Comparison of ENCODE assay signal across 20 cellular contexts in the genomic region with DNA sequence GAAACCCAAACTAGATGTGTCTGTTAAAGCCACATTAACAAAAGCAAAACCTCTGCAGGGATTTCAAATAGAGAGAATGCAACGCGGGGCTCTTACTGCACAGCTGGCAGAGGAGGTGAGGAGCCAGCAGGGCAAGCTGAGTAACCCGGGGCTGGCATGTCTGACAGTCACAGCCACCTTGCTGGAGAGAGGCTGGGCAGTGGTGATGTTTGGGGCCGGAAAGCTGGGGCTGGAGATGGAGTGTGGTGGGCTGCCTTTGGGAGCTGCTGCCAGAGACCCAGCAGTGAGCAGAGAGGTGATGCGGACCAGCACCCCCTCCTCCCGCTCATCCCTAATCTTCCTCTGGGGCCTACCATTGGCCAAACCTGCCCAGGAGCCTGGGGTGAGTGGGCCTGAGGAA.
DNase-seq lines count a peak whose midpoint lies in the region; ATAC-seq, FAIRE-seq and TF ChIP-seq lines count a peak whose summit lies in the region.
"Had no signal": no experiment of that assay in that cellular context is flagged by ENCODE, and none has a peak within 500 bp of the region (broad histone marks: within the 10 kb centered on the region; RNA-seq: fewer than 3 reads in every experiment).

No MANE protein-coding gene starts in this region.

- TF ChIP-seq CTCF in H1 (IDR thresholded peaks at IDR 0.05; ENCODE audit: control extremely low read depth in 1 of 3, insufficient read depth in 1 of 3, low read depth in 1 of 3, low read length in 3 of 3) = no peak
- TF ChIP-seq CTCF in neural progenitor cell (IDR thresholded peaks at IDR 0.05) = no peak
- TF ChIP-seq CTCF in osteocyte (IDR thresholded peaks at IDR 0.05) = no peak

- H3K27ac ChIP-seq in H1 (ENCODE audit: low read depth, low read length) (no peak overlapping the region), neural progenitor cell (no peak overlapping the region)

- H3F3A ChIP-seq in neural progenitor cell (ENCODE audit: low read depth) = no peaks in the 10 kb centered on the region

- H2AFZ ChIP-seq in H1 (ENCODE audit: low read length) (no peak overlapping the region), neural progenitor cell (replicated peaks) (no peak overlapping the region)

- H2BK5ac ChIP-seq in H1 (ENCODE audit: low read depth, low read length) = no peak overlapping the region

- H3K9me3 Mint-ChIP-seq in neural progenitor cell (peaks cover 30% of the 10 kb centered on the region), osteocyte (ENCODE audit: unreplicated experiment) (peaks cover 5% of the 10 kb centered on the region)

- no peak overlapping the region for H4K91ac ChIP-seq in H1 (replicated peaks; ENCODE audit: insufficient read length, low read length)

- 0 out of 2 replicates have a peak overlapping the region, but pooled peaks have one; percentile 10 for H2BK20ac ChIP-seq in H1 (ENCODE audit: low read length)

- CTCF ChIA-PET in H1 (lab: Charles Lee; ENCODE audit: partially characterized antibody) = interaction anchor here (0.8 to 1.5 kb wide), 2 partner anchors 14 to 32 kb away, joined by 3 to 9 read pairs; no protein-coding TSS in a partner anchor

- H3K4me1 Mint-ChIP-seq in neural progenitor cell (peaks cover 20% of the 10 kb centered on the region), osteocyte (ENCODE audit: unreplicated experiment) (peaks cover 9% of the 10 kb centered on the region)
- H3K4me1 Mint-ChIP-seq: CD4-positive, alpha-beta memory T cell had no signal

- H3K79me1 ChIP-seq in H1 (ENCODE audit: low read depth, low read length) = no peaks in the 10 kb centered on the region

- H3K14ac ChIP-seq in H1 (ENCODE audit: insufficient read length) = no peak overlapping the region

- ATAC-seq in HG03442 (IDR thresholded peaks at IDR 0.05; ENCODE audit: unreplicated experiment) = no peak
- no peak for ATAC-seq in GM21515 (IDR thresholded peaks at IDR 0.05; ENCODE audit: unreplicated experiment)

- H2BK12ac ChIP-seq in H1 (ENCODE audit: low read depth, low read length) = no peak overlapping the region

- no peak for TF ChIP-seq RAD21 in H1 (IDR thresholded peaks at IDR 0.05 in 1 of 2, conservative IDR thresholded peaks at IDR 0.05 in 1 of 2; ENCODE audit: low read depth in 2 of 2, low read length in 2 of 2)

- no peak overlapping the region for H4K5ac ChIP-seq in H1 (ENCODE audit: insufficient read length, low read depth, low read length)

- POLR2A ChIA-PET in H1 (lab: Charles Lee; ENCODE audit: partially characterized antibody) = interaction anchor here (1.3 kb wide), 1 partner anchor 10 kb away, joined by 3 read pairs; no protein-coding TSS in a partner anchor

- H3K27me3 Mint-ChIP-seq in neural progenitor cell (ENCODE audit: insufficient read depth, low read depth) (peaks cover 7% of the 10 kb centered on the region), osteocyte (ENCODE audit: unreplicated experiment) (no peaks in the 10 kb centered on the region)

- no peaks in the 10 kb centered on the region for H3K23me2 ChIP-seq in H1 (ENCODE audit: low read depth, low read length)

- H3K9me3 ChIP-seq in H1 (ENCODE audit: insufficient read depth in 2 of 2, low read depth in 1 of 2, low read length in 1 of 2) = peaks cover 17 to 24% of the 10 kb centered on the region in 2 experiments
- H3K9me3 ChIP-seq in neural progenitor cell (ENCODE audit: low read depth) = peaks cover 8% of the 10 kb centered on the region

- no peak overlapping the region for H2BK120ac ChIP-seq in H1 (replicated peaks; ENCODE audit: low read depth, low read length)

- H3K4me2 ChIP-seq in H1 (ENCODE audit: insufficient read depth in 1 of 2, low read depth in 2 of 2, low read length in 2 of 2) (no peak overlapping the region), neural progenitor cell (no peak overlapping the region)

- no peak for TF ChIP-seq POLR2A in H1 (IDR thresholded peaks at IDR 0.05; ENCODE audit: control extremely low read depth in 1 of 2, low read depth in 2 of 2, low read length in 2 of 2)

- 82% methylated on average over 6 of the region's 6 CpGs; no CpG with 5 or more reads in 1 of the 2 experiments for WGBS in H1 (ENCODE audit: extremely low coverage in 1 of 2, insufficient coverage in 1 of 2, insufficient read length in 1 of 2, insufficient replicate concordance in 2 of 2, low coverage in 1 of 2, low lambda C conversion rate in 2 of 2, missing lambda C conversion rate in 1 of 2), 2 experiments

- no peak overlapping the region for H3K56ac ChIP-seq in H1 (replicated peaks; ENCODE audit: insufficient read length, low read depth, low read length)

- peak overlapping the region; percentile 70; the same call in 1 of the 2 replicates for H4K8ac ChIP-seq in H1 (ENCODE audit: extremely low read depth, insufficient read depth, low read length)

- H3K4me3 ChIP-seq in H1 (ENCODE audit: extremely low read depth in 1 of 4, insufficient read depth in 2 of 4, low read depth in 3 of 4, low read length in 4 of 4) (no peak overlapping the region), neural progenitor cell (no peak overlapping the region)

- H3K4me3 Mint-ChIP-seq in neural progenitor cell (no peak overlapping the region), osteocyte (ENCODE audit: unreplicated experiment) (no peak overlapping the region)
- H3K4me3 Mint-ChIP-seq: CD4-positive, alpha-beta memory T cell had no signal

- H3K4me1 ChIP-seq in H1 (replicated peaks in 1 of 4; ENCODE audit: control insufficient read depth in 3 of 4, insufficient read depth in 4 of 4, low read length in 3 of 4) (no peaks in the 10 kb centered on the region; a peak in 1 of 7 replicates), neural progenitor cell (no peaks in the 10 kb centered on the region)

- H3K18ac ChIP-seq in H1 (ENCODE audit: extremely low read depth, low read length) = no peak overlapping the region

- FAIRE-seq in H1 (lab: Jason Lieb, UNC) = no peak
- FAIRE-seq: GM12891, GM18507 had no signal

- no peak overlapping the region for H2BK15ac ChIP-seq in H1 (ENCODE audit: low read length)

- H3K36me3 Mint-ChIP-seq in neural progenitor cell (peaks cover 6% of the 10 kb centered on the region), osteocyte (ENCODE audit: unreplicated experiment) (peaks cover 3% of the 10 kb centered on the region)

- H3K36me3 ChIP-seq in H1 (ENCODE audit: control insufficient read depth in 2 of 4, insufficient read depth in 4 of 4, low read length in 3 of 4) (no peaks in the 10 kb centered on the region), neural progenitor cell (no peaks in the 10 kb centered on the region)

- peak overlapping the region; percentile 54 for H3K27ac Mint-ChIP-seq in neural progenitor cell
- H3K27ac Mint-ChIP-seq in osteocyte (ENCODE audit: unreplicated experiment) = no peak overlapping the region

- no peak overlapping the region for H3K4ac ChIP-seq in H1 (replicated peaks; ENCODE audit: insufficient read length, low read depth, low read length)

- no peak overlapping the region for H2AK5ac ChIP-seq in H1 (ENCODE audit: low read depth, low read length)

- H3K79me2 ChIP-seq in H1 (ENCODE audit: control insufficient read depth in 1 of 2, insufficient read depth in 2 of 2, low read length in 2 of 2) (no peaks in the 10 kb centered on the region), neural progenitor cell (ENCODE audit: low read depth) (no peaks in the 10 kb centered on the region)

- DNase-seq in ecto neural progenitor cell (ENCODE audit: low spot score) (peak; percentile 28), H1 (ENCODE audit: low read depth in 1 of 2, low spot score in 2 of 2) (no peak), neural progenitor cell (ENCODE audit: low spot score) (no peak), osteocyte (ENCODE audit: extremely low spot score, unreplicated experiment) (peak; percentile 66), NCI-H2196 treated with DMSO at 0.1 percent for 48 hours (lab: John Stamatoyannopoulos, UW; ENCODE audit: unreplicated experiment) (no peak), NCI-H526 (lab: John Stamatoyannopoulos, UW) (no peak)
- DNase-seq: C1 segment of cervical spinal cord; Calu3; CD4-positive, alpha-beta memory T cell; COR-L47; DMS53; DMS79 treated with DMSO at 0.1 percent for 48 hours; GF-D8; GOT3; H7; HCEC 1CT had no signal

- no peaks in the 10 kb centered on the region for H3K27me3 ChIP-seq in H1 (replicated peaks in 1 of 4; ENCODE audit: control insufficient read depth in 3 of 4, extremely low read depth in 1 of 4, insufficient read depth in 3 of 4, low read length in 3 of 4)
- H3K27me3 ChIP-seq in neural progenitor cell = no peaks in the 10 kb centered on the region

- no peak overlapping the region for H3K9ac ChIP-seq in H1 (replicated peaks in 1 of 4; ENCODE audit: extremely low read depth in 1 of 4, low read depth in 3 of 4, low read length in 3 of 4)
- no peak overlapping the region for H3K9ac ChIP-seq in neural progenitor cell

- H4K20me1 ChIP-seq in H1 (replicated peaks in 1 of 2; ENCODE audit: control insufficient read depth in 1 of 2, insufficient read depth in 2 of 2, low read length in 2 of 2) = no peaks in the 10 kb centered on the region
- H4K20me1 ChIP-seq in neural progenitor cell (ENCODE audit: low read depth) = no peaks in the 10 kb centered on the region

- no peak for TF ChIP-seq EP300 in H1 (IDR thresholded peaks at IDR 0.05; ENCODE audit: borderline replicate concordance in 1 of 2, low read depth in 2 of 2, low read length in 2 of 2)

- H3K23ac ChIP-seq in H1 (ENCODE audit: insufficient read length) = no peak overlapping the region

TF ChIP-seq in H1, 55 proteins besides CTCF, POLR2A, EP300 and RAD21 (continues in another document):
- TF ChIP-seq CBX5 (IDR thresholded peaks at IDR 0.05; ENCODE audit: low read depth, low read length) = no peak
- TF ChIP-seq PHF8 (conservative IDR thresholded peaks at IDR 0.05; ENCODE audit: low read depth, low read length) = no peak
- no peak for TF ChIP-seq CREB1 (IDR thresholded peaks at IDR 0.05)
- TF ChIP-seq JUND (IDR thresholded peaks at IDR 0.05; ENCODE audit: low read length) = no peak
- TF ChIP-seq MAFK (IDR thresholded peaks at IDR 0.05; ENCODE audit: low read depth, low read length) = no peak
- no peak for TF ChIP-seq YY1 (IDR thresholded peaks at IDR 0.05; ENCODE audit: low read depth, low read length)
- TF ChIP-seq EZH2 (IDR thresholded peaks at IDR 0.05; ENCODE audit: low read depth, low read length, severe bottlenecking) = no peak
- no peak for TF ChIP-seq CBX8 (IDR thresholded peaks at IDR 0.05; ENCODE audit: borderline replicate concordance, low read depth, low read length)
- TF ChIP-seq ZNF274 (IDR thresholded peaks at IDR 0.05; ENCODE audit: borderline replicate concordance, extremely low read depth, low read length) = no peak
- no peak for TF ChIP-seq SP4 (IDR thresholded peaks at IDR 0.05; ENCODE audit: low read length)
- no peak for TF ChIP-seq SP1 (IDR thresholded peaks at IDR 0.05; ENCODE audit: low read depth, low read length)
- TF ChIP-seq SRF (IDR thresholded peaks at IDR 0.05; ENCODE audit: low read depth, low read length) = no peak
- TF ChIP-seq CTBP2 (IDR thresholded peaks at IDR 0.05; ENCODE audit: borderline replicate concordance, insufficient read depth, insufficient read length, low read length) = no peak

Comparison
In these comparisons a context has a peak if more than half of its experiments do, and no peak if none do; other contexts are left out.
1. DNase-seq: peak in ecto neural progenitor cell (single experiment) and osteocyte (single experiment); none in H1 (0 of 2), neural progenitor cell (single experiment), NCI-H2196 treated with DMSO at 0.1 percent for 48 hours (single experiment) and NCI-H526 (0 of 2).